Comparison of ENCODE assay signal across 32 cellular contexts in genomic region chr3:163129287-163129686, GRCh38.
"Had no signal": no experiment of that assay in that cellular context is flagged by ENCODE, and none has a peak within 500 bp of the region (broad histone marks: within the 10 kb centered on the region; RNA-seq: fewer than 3 reads in every experiment).

No MANE protein-coding gene starts in this region.

- H3K27ac ChIP-seq: adrenal gland, body of pancreas, brain microvascular endothelial cell, breast epithelium, VCaP had no signal

- H3K4me1 ChIP-seq: adrenal gland, body of pancreas, breast epithelium had no signal

- ATAC-seq: activated CD8-positive, alpha-beta T cell treated with anti-CD3 and anti-CD28 coated beads for 36 hours; activated naive CD4-positive, alpha-beta T cell treated with anti-CD3 and anti-CD28 coated beads, Interleukin-2, amount 50 U/mL, for 72 hours; activated T-cell treated with anti-CD3 and anti-CD28 coated beads, Interleukin-2, amount 50 U/mL, for 4 hours; activated T-cell treated with anti-CD3 and anti-CD28 coated beads, Interleukin-2, amount 50 U/mL, for 72 hours; activated T-helper 17 cell treated with anti-CD3 and anti-CD28 coated beads, Interleukin-2, amount 50 U/mL, for 72 hours; body of pancreas had no signal

- H3K36me3 ChIP-seq: adrenal gland, brain microvascular endothelial cell had no signal

- DNase-seq: activated B cell treated with CpG ODN at 0.5 μM for 24 hours; activated CD4-positive, alpha-beta memory T cell treated with anti-CD3 and anti-CD28 coated beads for 36 hours; activated CD4-positive, alpha-beta T cell treated with anti-CD3 and anti-CD28 coated beads for 4 hours; activated CD4-positive, alpha-beta T cell treated with anti-CD3 and anti-CD28 coated beads, Interleukin-2, amount 10 ng/mL, durations not matched to agents 24 days and 14 days; activated CD4-positive, alpha-beta T cell treated with anti-CD3 and anti-CD28 coated beads, Interleukin-2, amount 50 U/mL, for 1 hour; activated CD4-positive, alpha-beta T cell treated with anti-CD3 and anti-CD28 coated beads, Interleukin-2, amount 50 U/mL, for 4 hours; activated CD4-positive, CD25-positive, alpha-beta regulatory T cell treated with anti-CD3 and anti-CD28 coated beads, Interleukin-2, amount 50 U/mL, for 72 hours; activated CD8-positive, alpha-beta memory T cell treated with anti-CD3 and anti-CD28 coated beads, Interleukin-2, amount 50 U/mL, for 4 hours; activated CD8-positive, alpha-beta T cell treated with anti-CD3 and anti-CD28 coated beads for 36 hours; activated effector memory CD4-positive, alpha-beta T cell treated with anti-CD3 and anti-CD28 coated beads, Interleukin-2, amount 50 U/mL, for 16 hours; activated gamma-delta T cell treated with Interleukin-2 at 50 U/mL for 16 hours; activated naive CD4-positive, alpha-beta T cell; activated naive CD4-positive, alpha-beta T cell treated with anti-CD3 and anti-CD28 coated beads for 36 hours; activated naive CD4-positive, alpha-beta T cell treated with anti-CD3 and anti-CD28 coated beads, Interleukin-2, amount 50 U/mL, for 16 hours; activated naive CD8-positive, alpha-beta T cell treated with anti-CD3 and anti-CD28 coated beads for 36 hours; activated T-cell treated with anti-CD3 and anti-CD28 coated beads for 4 hours; activated T-cell treated with anti-CD3 and anti-CD28 coated beads, Interleukin-2, amount 50 U/mL, for 1 hour; activated T-cell treated with anti-CD3 and anti-CD28 coated beads, Interleukin-2, amount 50 U/mL, for 4 hours; activated T-cell treated with anti-CD3 and anti-CD28 coated beads, Interleukin-2, amount 50 U/mL, for 72 hours; adrenal gland; amniotic stem cell; aorta; body of pancreas; brain microvascular endothelial cell; central memory CD4-positive, alpha-beta T cell; T-helper 1 cell; T-helper 2 cell; T-helper 9 cell had no signal

- H3K27me3 ChIP-seq: adrenal gland, body of pancreas, brain microvascular endothelial cell, breast epithelium had no signal

- H3K4me3 ChIP-seq: adrenal gland, body of pancreas, breast epithelium had no signal
